1 cellular context compared by ENCODE assay signal in the genomic region with DNA sequence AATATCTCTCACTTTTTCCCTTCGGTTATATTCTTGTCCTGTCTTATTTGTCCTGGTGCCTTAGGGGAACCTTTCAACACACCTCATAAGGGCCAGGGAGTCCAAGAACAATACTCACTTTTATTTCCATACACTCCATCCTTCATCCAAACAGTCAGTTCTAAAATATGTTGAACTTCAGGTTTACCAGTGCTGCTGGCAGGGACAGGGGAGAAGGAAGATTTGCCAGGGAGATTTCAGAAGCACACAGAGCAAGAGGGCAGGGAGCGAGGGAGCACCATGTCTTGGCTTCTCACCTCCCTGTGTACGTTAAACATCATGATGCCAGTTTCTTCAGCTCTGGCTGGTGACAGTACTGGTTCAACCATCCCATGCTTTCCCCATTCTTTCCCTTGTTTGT.
TF ChIP-seq lines count a peak whose summit lies in the region.

No MANE protein-coding gene starts in this region.

TF ChIP-seq in IMR-90, 13 proteins besides CTCF, POLR2A, EP300 and RAD21 (continued from another document):
- TF ChIP-seq CEBPB (IDR thresholded peaks at IDR 0.05; ENCODE audit: low read depth, low read length) (no peak), MXI1 (IDR thresholded peaks at IDR 0.05; ENCODE audit: borderline replicate concordance, low read depth, low read length) (no peak)
